Comparison of ENCODE assay signal across 8 cellular contexts in genomic region chr14:67943947-67944346, GRCh38.
DNase-seq lines count a peak whose midpoint lies in the region; ATAC-seq and TF ChIP-seq lines count a peak whose summit lies in the region.

No MANE protein-coding gene starts in this region.

- CTCF ChIA-PET in CD4-positive, alpha-beta memory T cell (lab: Charles Lee; ENCODE audit: partially characterized antibody), result interaction anchor here (0.6 to 7.5 kb wide), 29 partner anchors 9 to 1461 kb away, joined by 3 to 90 read pairs (median 4); no protein-coding TSS in a partner anchor
- CTCF ChIA-PET in HEK293T (lab: Yijun Ruan, JAX), result interaction anchor here (0.6 to 2.2 kb wide), 8 partner anchors 10 to 873 kb away, joined by 3 to 8 read pairs (median 5); no protein-coding TSS in a partner anchor

- H3K4me1 ChIP-seq in CD4-positive, alpha-beta memory T cell (ENCODE audit: insufficient read depth, low read length), result no peaks in the 10 kb centered on the region

- no peak overlapping the region for H3K27ac ChIP-seq in CD4-positive, alpha-beta memory T cell (ENCODE audit: low read depth, low read length)

- no peak overlapping the region for H3K4me3 Mint-ChIP-seq in CD4-positive, alpha-beta memory T cell

- H3K9me3 ChIP-seq in CD4-positive, alpha-beta memory T cell (ENCODE audit: control insufficient read depth in 1 of 2, low read length in 2 of 2), result no peaks in the 10 kb centered on the region

- POLR2A ChIA-PET in CD4-positive, alpha-beta memory T cell (lab: Charles Lee; ENCODE audit: partially characterized antibody), result interaction anchor here (0.6 to 1.2 kb wide), 4 partner anchors 201 to 900 kb away, joined by 3 to 5 read pairs (median 4); no protein-coding TSS in a partner anchor
- POLR2A ChIA-PET in HEK293T (lab: Yijun Ruan, JAX), result no interaction called here

- DNase-seq in CD4-positive, alpha-beta memory T cell, result peak; percentile 47 to 65 (median 53)
- DNase-seq in HEK293T (ENCODE audit: extremely low spot score) (peak; percentile 58), NCI-H526 (lab: John Stamatoyannopoulos, UW) (peak; percentile 65 to 90), foreskin fibroblast (peak; percentile 66 to 90), non-pigmented ciliary epithelial cell (ENCODE audit: low read depth) (peak; percentile 62), ureter (ENCODE audit: low spot score) (peak; percentile 87)
- DNase-seq in activated CD4-positive, alpha-beta T cell treated with anti-CD3 and anti-CD28 coated beads, Interleukin-2, amount 50 U/mL, for 48 hours, result peak; percentile 24 to 45

- TF ChIP-seq CTCF in foreskin fibroblast (IDR thresholded peaks at IDR 0.05; ENCODE audit: low read depth, low read length), result peak; percentile 51

- H3K36me3 ChIP-seq in CD4-positive, alpha-beta memory T cell (ENCODE audit: insufficient read depth, low read length), result no peaks in the 10 kb centered on the region

- no peaks in the 10 kb centered on the region for H3K36me3 Mint-ChIP-seq in CD4-positive, alpha-beta memory T cell

- intact Hi-C loops in CD4-positive, alpha-beta memory T cell (cut with micrococcal nuclease), result loop anchor here (1.0 kb wide), 1 partner anchor 900 kb away; no protein-coding TSS in a partner anchor

- no peak overlapping the region for H3K27ac Mint-ChIP-seq in CD4-positive, alpha-beta memory T cell

- H3K9me3 Mint-ChIP-seq in CD4-positive, alpha-beta memory T cell, result no peaks in the 10 kb centered on the region

- no peak for ATAC-seq in GM19023 (IDR thresholded peaks at IDR 0.05; ENCODE audit: unreplicated experiment)

- H3K4me1 Mint-ChIP-seq in CD4-positive, alpha-beta memory T cell, result no peaks in the 10 kb centered on the region

- H3K27me3 Mint-ChIP-seq in CD4-positive, alpha-beta memory T cell, result no peaks in the 10 kb centered on the region

- no peak overlapping the region for H3K4me3 ChIP-seq in CD4-positive, alpha-beta memory T cell (ENCODE audit: low read length in 2 of 2)
- no peak overlapping the region for H3K4me3 ChIP-seq in foreskin fibroblast (ENCODE audit: low read depth in 1 of 2, low read length in 2 of 2)

- no peaks in the 10 kb centered on the region for H3K27me3 ChIP-seq in CD4-positive, alpha-beta memory T cell (ENCODE audit: insufficient read depth, low read length)

TF ChIP-seq in HEK293T, 16 proteins besides CTCF, POLR2A, EP300 and RAD21:
- peak; percentile 43; the same call in 1 of the 2 replicates for TF ChIP-seq ZNF384 (IDR thresholded peaks at IDR 0.05)
- no peak for TF ChIP-seq CTBP1 (IDR thresholded peaks at IDR 0.05; ENCODE audit: borderline replicate concordance)

Comparison
In these comparisons a context has a peak if more than half of its experiments do, and no peak if none do; other contexts are left out.
1. DNase-seq: peak in every context shown above with its lines; median percentile 87 in ureter; 78 in foreskin fibroblast; 78 in NCI-H526; 62 in non-pigmented ciliary epithelial cell; 58 in HEK293T; 53 in CD4-positive, alpha-beta memory T cell; 34 in activated CD4-positive, alpha-beta T cell treated with anti-CD3 and anti-CD28 coated beads, Interleukin-2, amount 50 U/mL, for 48 hours.